In the genomic region with DNA sequence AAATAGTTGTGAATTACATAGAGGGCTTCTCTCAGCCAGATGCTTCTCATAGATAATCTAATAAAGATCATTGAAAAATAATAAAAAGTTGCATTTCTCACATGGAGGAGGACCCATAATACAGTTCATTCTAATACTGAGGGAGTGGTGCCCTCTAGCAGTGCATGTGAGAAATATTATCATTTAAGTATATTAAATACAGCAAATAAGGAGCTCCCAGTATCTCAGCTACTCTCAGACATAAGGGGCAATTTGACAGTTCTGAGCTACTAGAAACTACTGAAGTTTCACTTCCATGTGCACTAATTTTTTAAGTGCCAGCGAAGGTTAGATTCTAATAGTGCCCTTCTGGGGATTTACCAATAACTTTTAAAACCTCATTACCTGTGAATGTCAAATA, we compare ENCODE assay signal across 8 cellular contexts.
DNase-seq lines count a peak whose midpoint lies in the region; ATAC-seq and TF ChIP-seq lines count a peak whose summit lies in the region.

No MANE protein-coding gene starts in this region.

- peaks cover 4% of the 10 kb centered on the region for H3K27me3 Mint-ChIP-seq in activated CD8-positive, alpha-beta T cell treated with anti-CD3 and anti-CD28 coated beads for 36 hours
- no peaks in the 10 kb centered on the region for H3K27me3 Mint-ChIP-seq in activated CD8-positive, alpha-beta T cell treated with anti-CD3 and anti-CD28 coated beads, Interleukin-2, amount 10 ng/mL, durations not matched to agents 7 days and 5 days (ENCODE audit: low read depth)
- H3K27me3 Mint-ChIP-seq in CD4-positive, alpha-beta T cell: no peaks in the 10 kb centered on the region

- intact Hi-C loops in activated CD8-positive, alpha-beta T cell treated with anti-CD3 and anti-CD28 coated beads for 36 hours (cut with micrococcal nuclease): no loop called here
- intact Hi-C loops in CD4-positive, alpha-beta T cell (cut with DNase I, micrococcal nuclease): loop anchor here in 1 of 2 experiments (10.0 kb wide), 1 partner anchor 253 kb away; a partner anchor contains a TSS

- H3K9ac ChIP-seq in parathyroid adenoma: no peak overlapping the region

- no peak overlapping the region for H3K27ac Mint-ChIP-seq in activated CD8-positive, alpha-beta T cell treated with anti-CD3 and anti-CD28 coated beads for 36 hours
- no peak overlapping the region for H3K27ac Mint-ChIP-seq in activated CD8-positive, alpha-beta T cell treated with anti-CD3 and anti-CD28 coated beads, Interleukin-2, amount 10 ng/mL, durations not matched to agents 7 days and 5 days
- H3K27ac Mint-ChIP-seq in CD4-positive, alpha-beta T cell: no peak overlapping the region

- H3K4me3 Mint-ChIP-seq in activated CD8-positive, alpha-beta T cell treated with anti-CD3 and anti-CD28 coated beads for 36 hours: no peak overlapping the region
- no peak overlapping the region for H3K4me3 Mint-ChIP-seq in activated CD8-positive, alpha-beta T cell treated with anti-CD3 and anti-CD28 coated beads, Interleukin-2, amount 10 ng/mL, durations not matched to agents 7 days and 5 days
- no peak overlapping the region for H3K4me3 Mint-ChIP-seq in CD4-positive, alpha-beta T cell

- H3K27ac ChIP-seq in parathyroid adenoma: peak overlapping the region; percentile 26
- H3K27ac ChIP-seq in CD4-positive, alpha-beta T cell (ENCODE audit: low read depth, low read length): no peak overlapping the region

- CTCF ChIA-PET in activated CD8-positive, alpha-beta T cell treated with anti-CD3 and anti-CD28 coated beads for 36 hours (lab: Charles Lee): interaction anchor here (0.6 to 1.7 kb wide), 6 partner anchors 10 to 367 kb away, joined by 3 to 6 read pairs (median 3); no protein-coding TSS in a partner anchor
- CTCF ChIA-PET in activated CD8-positive, alpha-beta T cell treated with anti-CD3 and anti-CD28 coated beads, Interleukin-2, amount 10 ng/mL, durations not matched to agents 7 days and 5 days (lab: Charles Lee): interaction anchor here (1.0 to 1.3 kb wide), 2 partner anchors 9 to 154 kb away, joined by 3 to 4 read pairs; no protein-coding TSS in a partner anchor
- CTCF ChIA-PET in CD4-positive, alpha-beta T cell (lab: Charles Lee): interaction anchor here (0.7 kb wide), 1 partner anchor 23 kb away, joined by 3 read pairs; no protein-coding TSS in a partner anchor

- peak; percentile 46 for TF ChIP-seq CTCF in activated CD8-positive, alpha-beta T cell treated with anti-CD3 and anti-CD28 coated beads for 36 hours (IDR thresholded peaks at IDR 0.05)
- TF ChIP-seq CTCF in choroid plexus epithelial cell (conservative IDR thresholded peaks at IDR 0.05; ENCODE audit: low read depth, low read length) (peak; percentile 30), parathyroid adenoma (IDR thresholded peaks at IDR 0.05) (peak; percentile 73)
- no peak for TF ChIP-seq CTCF in CD4-positive, alpha-beta T cell (IDR thresholded peaks at IDR 0.05)

- peak; percentile 3 for DNase-seq in activated CD8-positive, alpha-beta T cell treated with anti-CD3 and anti-CD28 coated beads for 36 hours
- DNase-seq in activated CD8-positive, alpha-beta T cell treated with anti-CD3 and anti-CD28 coated beads, Interleukin-2, amount 10 ng/mL, durations not matched to agents 7 days and 5 days: no peak
- DNase-seq in NCI-H2029 (lab: John Stamatoyannopoulos, UW) (peak; percentile 1), choroid plexus epithelial cell (ENCODE audit: low read depth) (peak; percentile 23), DMS153 (lab: John Stamatoyannopoulos, UW) (no peak)
- DNase-seq in CD4-positive, alpha-beta T cell: no peak

- peaks cover 3% of the 10 kb centered on the region for H3K9me3 Mint-ChIP-seq in activated CD8-positive, alpha-beta T cell treated with anti-CD3 and anti-CD28 coated beads for 36 hours
- no peaks in the 10 kb centered on the region for H3K9me3 Mint-ChIP-seq in activated CD8-positive, alpha-beta T cell treated with anti-CD3 and anti-CD28 coated beads, Interleukin-2, amount 10 ng/mL, durations not matched to agents 7 days and 5 days (ENCODE audit: insufficient read depth)
- no peaks in the 10 kb centered on the region for H3K9me3 Mint-ChIP-seq in CD4-positive, alpha-beta T cell

- POLR2A ChIA-PET in activated CD8-positive, alpha-beta T cell treated with anti-CD3 and anti-CD28 coated beads for 36 hours (lab: Charles Lee): interaction anchor here (0.5 to 0.6 kb wide), 2 partner anchors 22 to 164 kb away, joined by 3 to 5 read pairs; no protein-coding TSS in a partner anchor
- POLR2A ChIA-PET in activated CD8-positive, alpha-beta T cell treated with anti-CD3 and anti-CD28 coated beads, Interleukin-2, amount 10 ng/mL, durations not matched to agents 7 days and 5 days (lab: Charles Lee): no interaction called here
- POLR2A ChIA-PET in CD4-positive, alpha-beta T cell (lab: Charles Lee): no interaction called here

- H3K4me2 ChIP-seq in parathyroid adenoma (ENCODE audit: low read length): no peak overlapping the region

- H2AFZ ChIP-seq in parathyroid adenoma: no peak overlapping the region

- no peaks in the 10 kb centered on the region for H3K79me2 ChIP-seq in parathyroid adenoma

- ATAC-seq in activated CD8-positive, alpha-beta T cell treated with anti-CD3 and anti-CD28 coated beads for 36 hours: no peak
- no peak for ATAC-seq in activated CD8-positive, alpha-beta T cell treated with anti-CD3 and anti-CD28 coated beads, Interleukin-2, amount 10 ng/mL, durations not matched to agents 7 days and 5 days
- peak; percentile 83 for ATAC-seq in HG02852 (IDR thresholded peaks at IDR 0.05; ENCODE audit: unreplicated experiment)
- no peak for ATAC-seq in CD4-positive, alpha-beta T cell (ENCODE audit: poor library complexity)

- H3K4me3 ChIP-seq in choroid plexus epithelial cell (ENCODE audit: low read depth, low read length) (no peak overlapping the region), parathyroid adenoma (ENCODE audit: low read depth, low read length) (no peak overlapping the region)

- no peaks in the 10 kb centered on the region for H3K36me3 ChIP-seq in parathyroid adenoma (ENCODE audit: control insufficient read depth, insufficient read depth, low read length)

- peaks cover 26% of the 10 kb centered on the region for H3K4me1 ChIP-seq in parathyroid adenoma

- H3K4me1 Mint-ChIP-seq in activated CD8-positive, alpha-beta T cell treated with anti-CD3 and anti-CD28 coated beads for 36 hours (ENCODE audit: low read depth): no peaks in the 10 kb centered on the region
- H3K4me1 Mint-ChIP-seq in activated CD8-positive, alpha-beta T cell treated with anti-CD3 and anti-CD28 coated beads, Interleukin-2, amount 10 ng/mL, durations not matched to agents 7 days and 5 days (ENCODE audit: low read depth): no peaks in the 10 kb centered on the region
- no peaks in the 10 kb centered on the region for H3K4me1 Mint-ChIP-seq in CD4-positive, alpha-beta T cell (ENCODE audit: low read depth)

- no peaks in the 10 kb centered on the region for H3K36me3 Mint-ChIP-seq in activated CD8-positive, alpha-beta T cell treated with anti-CD3 and anti-CD28 coated beads for 36 hours (ENCODE audit: low read depth)
- H3K36me3 Mint-ChIP-seq in activated CD8-positive, alpha-beta T cell treated with anti-CD3 and anti-CD28 coated beads, Interleukin-2, amount 10 ng/mL, durations not matched to agents 7 days and 5 days (ENCODE audit: low read depth): no peaks in the 10 kb centered on the region
- no peaks in the 10 kb centered on the region for H3K36me3 Mint-ChIP-seq in CD4-positive, alpha-beta T cell (ENCODE audit: low read depth)

- H3K27me3 ChIP-seq in parathyroid adenoma (ENCODE audit: control insufficient read depth, insufficient read depth, low read length): no peaks in the 10 kb centered on the region
- no peaks in the 10 kb centered on the region for H3K27me3 ChIP-seq in CD4-positive, alpha-beta T cell (ENCODE audit: control insufficient read depth, insufficient read depth, low read length)

- H3K9me3 ChIP-seq in parathyroid adenoma (ENCODE audit: control insufficient read depth, low read length): no peaks in the 10 kb centered on the region
- H3K9me3 ChIP-seq in CD4-positive, alpha-beta T cell (ENCODE audit: control insufficient read depth, low read length): no peaks in the 10 kb centered on the region

Comparison
In these comparisons a context has a peak if more than half of its experiments do, and no peak if none do; other contexts are left out.
1. DNase-seq: peak in activated CD8-positive, alpha-beta T cell treated with anti-CD3 and anti-CD28 coated beads for 36 hours (single experiment), NCI-H2029 (single experiment) and choroid plexus epithelial cell (single experiment); none in activated CD8-positive, alpha-beta T cell treated with anti-CD3 and anti-CD28 coated beads, Interleukin-2, amount 10 ng/mL, durations not matched to agents 7 days and 5 days (single experiment), CD4-positive, alpha-beta T cell (0 of 10) and DMS153 (single experiment).